ENCODE assay signal across 1 cellular context in genomic region chr16:2603165-2604015, GRCh38.
TF ChIP-seq lines count a peak whose summit lies in the region.

No MANE protein-coding gene starts in this region.

TF ChIP-seq in K562, 482 proteins besides CTCF, POLR2A, EP300 and RAD21 (continued from another document and continues in another):
- TF ChIP-seq MNT (conservative IDR thresholded peaks at IDR 0.05) = peak; percentile 98 to 99
- no peak for TF ChIP-seq KDM2B (CRISPR knock-in tag; IDR thresholded peaks at IDR 0.05)
- TF ChIP-seq PURB (CRISPR knock-in tag; IDR thresholded peaks at IDR 0.05; ENCODE audit: low read depth) = no peak
- TF ChIP-seq NCOA1 (IDR thresholded peaks at IDR 0.05; ENCODE audit: low read depth) = peak; percentile 98
- peak; percentile 87 for TF ChIP-seq MTA3 (IDR thresholded peaks at IDR 0.05; ENCODE audit: borderline replicate concordance)
- no peak for TF ChIP-seq ETS2 (tag; IDR thresholded peaks at IDR 0.05; ENCODE audit: borderline replicate concordance, poor library complexity, severe bottlenecking)
- TF ChIP-seq CCNT2 (IDR thresholded peaks at IDR 0.05; ENCODE audit: borderline replicate concordance, extremely low read depth, insufficient read length, low read depth, low read length) = peak; percentile 81
- peak; percentile 70 for TF ChIP-seq PCBP1 (IDR thresholded peaks at IDR 0.05; ENCODE audit: low read depth, low read length, poor library complexity, severe bottlenecking)
- peak; percentile 63; the same call in 1 of the 2 replicates for TF ChIP-seq GABPB2 (CRISPR knock-in tag; conservative IDR thresholded peaks at IDR 0.05)
- no peak for TF ChIP-seq ZNF324 (CRISPR knock-in tag; IDR thresholded peaks at IDR 0.05)
- no peak for TF ChIP-seq RBM39 (optimal IDR thresholded peaks at IDR 0.05; ENCODE audit: low read depth, low read length)
- no peak for TF ChIP-seq MTA2 (IDR thresholded peaks at IDR 0.05; ENCODE audit: low read depth)
- no peak for TF ChIP-seq OTX1 (CRISPR knock-in tag; IDR thresholded peaks at IDR 0.05)
- no peak for TF ChIP-seq ZNF407 (IDR thresholded peaks at IDR 0.05; ENCODE audit: low read depth)
- TF ChIP-seq TEAD1 (CRISPR knock-in tag; IDR thresholded peaks at IDR 0.05) = 0 out of 4 replicates have a peak, but pooled peaks of 1 of the 2 experiments have one; percentile 26
- peak; percentile 38 to 92 (median 88) for TF ChIP-seq YY1 (IDR thresholded peaks at IDR 0.05; ENCODE audit: borderline replicate concordance in 1 of 3, control insufficient read depth in 1 of 3, extremely low read depth in 1 of 3, insufficient read depth in 3 of 3, insufficient read length in 1 of 3, insufficient replicate concordance in 2 of 3, low read depth in 1 of 3, low read length in 2 of 3)
- peak; percentile 80; the same call in 1 of the 2 replicates for TF ChIP-seq HMGXB4 (CRISPR knock-in tag; IDR thresholded peaks at IDR 0.05)
- TF ChIP-seq POLR2AphosphoS5 (IDR thresholded peaks at IDR 0.05; ENCODE audit: control insufficient read depth, insufficient read depth, low read depth, low read length) = peak; percentile 92
- TF ChIP-seq ZNF12 (CRISPR knock-in tag; IDR thresholded peaks at IDR 0.05) = 0 out of 2 replicates have a peak, but pooled peaks have one; percentile 64
- no peak for TF ChIP-seq SMARCB1 (IDR thresholded peaks at IDR 0.05; ENCODE audit: insufficient read length, low read depth)
- peak; percentile 37 for TF ChIP-seq PRDM10 (IDR thresholded peaks at IDR 0.05; ENCODE audit: partially characterized antibody)
- peak in 1 of 2 experiments; percentile 99; a peak in 2 of 4 replicates for TF ChIP-seq KDM4B (IDR thresholded peaks at IDR 0.05; ENCODE audit: borderline replicate concordance in 2 of 2, low read depth in 1 of 2)
- TF ChIP-seq FOXO4 (CRISPR knock-in tag; IDR thresholded peaks at IDR 0.05) = no peak
- no peak for TF ChIP-seq KAT2B (IDR thresholded peaks at IDR 0.05; ENCODE audit: low read depth, low read length)
- TF ChIP-seq ARID4B (CRISPR knock-in tag; IDR thresholded peaks at IDR 0.05) = peak; percentile 92
- TF ChIP-seq HDAC3 (IDR thresholded peaks at IDR 0.05; ENCODE audit: borderline replicate concordance, partially characterized antibody) = peak; percentile 54
- no peak for TF ChIP-seq BRF2 (IDR thresholded peaks at IDR 0.05; ENCODE audit: borderline replicate concordance, insufficient read depth, insufficient read length)
- peak; percentile 19; the same call in 1 of the 2 replicates for TF ChIP-seq HDAC2 (IDR thresholded peaks at IDR 0.05)
- 0 out of 4 replicates have a peak, but pooled peaks of 1 of the 2 experiments have one; percentile 63 for TF ChIP-seq ARNT (IDR thresholded peaks at IDR 0.05)
- peak; percentile 85 for TF ChIP-seq EHMT2 (IDR thresholded peaks at IDR 0.05)
- TF ChIP-seq PHF8 (IDR thresholded peaks at IDR 0.05; ENCODE audit: borderline replicate concordance, low read length) = peak; percentile 91
- TF ChIP-seq ZEB2 (IDR thresholded peaks at IDR 0.05) = peak; percentile 96
- TF ChIP-seq ZNF133 (CRISPR knock-in tag; IDR thresholded peaks at IDR 0.05) = no peak
- no peak for TF ChIP-seq NFYB (IDR thresholded peaks at IDR 0.05; ENCODE audit: extremely low read depth, insufficient read length)
- TF ChIP-seq MAFG (tag; conservative IDR thresholded peaks at IDR 0.05) = no peak
- TF ChIP-seq RCOR1 (IDR thresholded peaks at IDR 0.05; ENCODE audit: borderline replicate concordance in 1 of 2, low read depth in 2 of 2, low read length in 2 of 2) = peak in 1 of 2 experiments; percentile 80; a peak in 1 of 4 replicates
